In the genomic region with DNA sequence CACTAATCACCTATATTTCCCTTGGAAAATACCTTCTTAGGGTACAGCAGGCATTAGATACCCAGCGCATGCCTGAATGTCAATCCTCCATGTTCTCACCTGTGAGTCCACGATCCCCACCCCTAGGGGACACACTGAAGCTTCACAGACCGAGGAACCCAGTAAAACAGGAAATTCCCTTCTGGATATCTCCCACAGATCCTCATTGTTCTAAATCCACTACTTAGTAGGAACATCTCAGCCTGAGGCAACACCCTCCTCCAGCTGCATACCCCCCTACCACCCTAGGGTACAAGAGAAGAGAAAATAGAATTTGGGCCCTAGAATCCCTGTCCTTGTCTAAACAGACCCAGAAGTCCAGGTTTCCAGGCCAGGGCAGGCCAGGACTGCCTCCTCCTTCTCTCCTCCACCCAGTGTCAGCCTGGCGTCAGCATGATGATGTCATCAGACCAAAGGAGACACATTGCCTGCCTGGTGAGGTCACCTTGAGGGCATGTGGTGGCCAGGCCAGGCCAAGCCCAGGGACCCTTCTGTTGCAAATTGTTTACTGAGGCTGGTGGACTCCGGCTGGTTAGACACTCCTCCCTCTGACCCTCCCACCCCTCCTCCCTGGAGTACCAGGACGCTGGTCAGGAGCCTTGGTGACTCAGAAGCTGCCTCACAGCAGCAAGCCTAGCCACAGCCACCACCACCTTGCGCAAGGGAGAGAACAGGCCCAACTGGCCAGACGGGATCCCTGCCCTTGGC, we compare ENCODE assay signal across 1 cellular context.
TF ChIP-seq lines count a peak whose summit lies in the region.

No MANE protein-coding gene starts in this region.

TF ChIP-seq in IMR-90, 13 proteins besides CTCF, POLR2A, EP300 and RAD21:
- TF ChIP-seq, protein P1, sequence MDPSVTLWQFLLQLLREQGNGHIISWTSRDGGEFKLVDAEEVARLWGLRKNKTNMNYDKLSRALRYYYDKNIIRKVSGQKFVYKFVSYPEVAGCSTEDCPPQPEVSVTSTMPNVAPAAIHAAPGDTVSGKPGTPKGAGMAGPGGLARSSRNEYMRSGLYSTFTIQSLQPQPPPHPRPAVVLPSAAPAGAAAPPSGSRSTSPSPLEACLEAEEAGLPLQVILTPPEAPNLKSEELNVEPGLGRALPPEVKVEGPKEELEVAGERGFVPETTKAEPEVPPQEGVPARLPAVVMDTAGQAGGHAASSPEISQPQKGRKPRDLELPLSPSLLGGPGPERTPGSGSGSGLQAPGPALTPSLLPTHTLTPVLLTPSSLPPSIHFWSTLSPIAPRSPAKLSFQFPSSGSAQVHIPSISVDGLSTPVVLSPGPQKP (IDR thresholded peaks at IDR 0.05; ENCODE audit: borderline replicate concordance, low read depth, low read length): no peak
- TF ChIP-seq CEBPB (IDR thresholded peaks at IDR 0.05; ENCODE audit: low read depth, low read length) (peak; percentile 99), USF2 (IDR thresholded peaks at IDR 0.05; ENCODE audit: low read depth, low read length) (no peak; the same call in 1 of the 2 replicates), MAFK (IDR thresholded peaks at IDR 0.05; ENCODE audit: low read depth, low read length) (no peak), FOS (IDR thresholded peaks at IDR 0.05; ENCODE audit: low read depth, low read length) (peak; percentile 81), BHLHE40 (IDR thresholded peaks at IDR 0.05; ENCODE audit: low read depth, low read length) (peak; percentile 70), RFX5 (IDR thresholded peaks at IDR 0.05; ENCODE audit: low read depth, low read length) (no peak), RCOR1 (IDR thresholded peaks at IDR 0.05; ENCODE audit: insufficient replicate concordance, low read length) (no peak), SMC3 (IDR thresholded peaks at IDR 0.05; ENCODE audit: low read depth, low read length) (peak; percentile 10; the same call in 1 of the 2 replicates), NFE2L2 (IDR thresholded peaks at IDR 0.05; ENCODE audit: low read depth, low read length) (no peak), MAZ (IDR thresholded peaks at IDR 0.05; ENCODE audit: borderline replicate concordance, low read depth, low read length) (peak; percentile 89), CHD1 (IDR thresholded peaks at IDR 0.05; ENCODE audit: low read depth, low read length) (no peak)
